ENCODE assay signal across 1 cellular context in the genomic region with DNA sequence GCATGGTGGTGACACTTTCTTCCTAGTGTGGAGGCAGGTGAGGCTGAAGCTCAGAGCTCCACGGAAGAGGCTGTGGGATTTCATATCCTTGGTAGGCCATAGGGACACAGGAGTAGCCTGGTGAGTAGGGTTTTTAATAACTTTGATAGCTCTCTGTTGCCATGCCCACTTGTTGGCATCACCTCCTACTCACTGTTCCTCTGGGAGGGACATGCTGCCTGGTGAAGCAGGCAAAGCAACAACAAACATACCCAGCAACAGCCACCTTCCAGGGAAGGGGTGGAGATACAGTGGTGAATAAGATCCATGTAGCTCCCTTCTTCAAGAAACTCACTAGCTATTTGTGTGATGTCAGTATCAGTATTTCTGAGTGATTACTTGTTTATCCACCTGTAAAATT.
TF ChIP-seq lines count a peak whose summit lies in the region.

No MANE protein-coding gene starts in this region.

TF ChIP-seq in GM23338, 12 proteins besides CTCF, POLR2A, EP300 and RAD21 (continued from another document):
- TF ChIP-seq, protein P1, sequence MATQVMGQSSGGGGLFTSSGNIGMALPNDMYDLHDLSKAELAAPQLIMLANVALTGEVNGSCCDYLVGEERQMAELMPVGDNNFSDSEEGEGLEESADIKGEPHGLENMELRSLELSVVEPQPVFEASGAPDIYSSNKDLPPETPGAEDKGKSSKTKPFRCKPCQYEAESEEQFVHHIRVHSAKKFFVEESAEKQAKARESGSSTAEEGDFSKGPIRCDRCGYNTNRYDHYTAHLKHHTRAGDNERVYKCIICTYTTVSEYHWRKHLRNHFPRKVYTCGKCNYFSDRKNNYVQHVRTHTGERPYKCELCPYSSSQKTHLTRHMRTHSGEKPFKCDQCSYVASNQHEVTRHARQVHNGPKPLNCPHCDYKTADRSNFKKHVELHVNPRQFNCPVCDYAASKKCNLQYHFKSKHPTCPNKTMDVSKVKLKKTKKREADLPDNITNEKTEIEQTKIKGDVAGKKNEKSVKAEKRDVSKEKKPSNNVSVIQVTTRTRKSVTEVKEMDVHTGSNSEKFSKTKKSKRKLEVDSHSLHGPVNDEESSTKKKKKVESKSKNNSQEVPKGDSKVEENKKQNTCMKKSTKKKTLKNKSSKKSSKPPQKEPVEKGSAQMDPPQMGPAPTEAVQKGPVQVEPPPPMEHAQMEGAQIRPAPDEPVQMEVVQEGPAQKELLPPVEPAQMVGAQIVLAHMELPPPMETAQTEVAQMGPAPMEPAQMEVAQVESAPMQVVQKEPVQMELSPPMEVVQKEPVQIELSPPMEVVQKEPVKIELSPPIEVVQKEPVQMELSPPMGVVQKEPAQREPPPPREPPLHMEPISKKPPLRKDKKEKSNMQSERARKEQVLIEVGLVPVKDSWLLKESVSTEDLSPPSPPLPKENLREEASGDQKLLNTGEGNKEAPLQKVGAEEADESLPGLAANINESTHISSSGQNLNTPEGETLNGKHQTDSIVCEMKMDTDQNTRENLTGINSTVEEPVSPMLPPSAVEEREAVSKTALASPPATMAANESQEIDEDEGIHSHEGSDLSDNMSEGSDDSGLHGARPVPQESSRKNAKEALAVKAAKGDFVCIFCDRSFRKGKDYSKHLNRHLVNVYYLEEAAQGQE (IDR thresholded peaks at IDR 0.05; ENCODE audit: unreplicated experiment) = no peak
- TF ChIP-seq CREB1 (CRISPR knock-in tag; IDR thresholded peaks at IDR 0.05; ENCODE audit: low read depth) = no peak
